Comparison of ENCODE assay signal across 8 cellular contexts in the genomic region with DNA sequence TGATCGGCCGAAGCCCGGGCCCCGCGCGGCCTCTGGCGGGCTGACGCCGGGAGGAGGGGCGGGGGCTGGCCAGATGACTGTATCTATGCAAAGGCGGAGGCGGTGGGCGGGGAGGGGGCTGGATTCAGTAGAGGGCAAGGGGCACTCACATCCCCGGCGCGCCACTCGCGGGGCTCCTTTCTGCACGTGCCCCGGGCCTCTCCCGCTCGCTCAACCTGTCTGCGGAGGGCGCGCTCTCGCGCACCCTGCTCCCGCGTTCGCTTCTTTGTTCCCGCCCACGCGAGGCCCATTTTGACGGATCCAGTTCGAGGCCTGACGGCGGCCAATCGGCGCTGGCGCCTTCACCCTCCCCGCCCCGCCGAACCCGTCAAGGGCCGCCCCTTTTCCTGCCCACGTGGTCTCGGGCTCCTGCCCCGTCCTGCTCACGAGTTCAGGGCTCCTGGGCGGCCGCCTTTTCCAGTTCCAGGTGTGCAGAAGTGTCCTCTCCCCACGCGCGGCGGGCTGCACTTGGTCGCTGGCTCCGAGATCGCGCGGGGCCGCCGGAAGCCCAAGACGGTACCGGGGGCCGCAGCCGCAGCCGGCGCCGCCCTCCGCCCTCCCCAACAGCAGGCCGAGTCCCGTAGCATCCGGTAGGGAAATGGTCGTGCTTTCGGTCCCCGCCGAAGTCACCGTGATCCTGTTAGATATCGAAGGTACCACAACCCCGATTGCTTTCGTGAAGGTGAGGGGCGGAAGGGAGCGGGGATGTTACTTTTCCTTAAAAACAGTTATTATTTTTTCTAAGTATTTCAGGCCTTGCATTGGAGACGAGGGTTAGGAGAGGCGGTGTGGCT. TPM values are rescaled to one million over a fixed set of nuclear protein-coding genes. Genes with fewer than 3 reads are reported as not detected.
DNase-seq lines count a peak whose midpoint lies in the region; FAIRE-seq and TF ChIP-seq lines count a peak whose summit lies in the region.

A gene (plus strand): TSS at position 398 of the 833 bp plus-strand sequence. CDS start 240 bp downstream, at position 638.
A gene (minus strand): TSS at position 270 of the 833 bp plus-strand sequence. CDS start 772 bp downstream, outside the sequence.

- DNase-seq in GF-D8 (lab: John Stamatoyannopoulos, UW) (peak; percentile 82), HEK293T (ENCODE audit: extremely low spot score) (peak; percentile 86), MV-4-11 (lab: John Stamatoyannopoulos, UW) (peak; percentile 91), SK-MEL-5 (ENCODE audit: low read depth, low spot score) (peak; percentile 90), frontal cortex (ENCODE audit: low spot score in 2 of 2) (peak; percentile 96 to 97), non-pigmented ciliary epithelial cell (ENCODE audit: low read depth) (peak; percentile 78), superior temporal gyrus (ENCODE audit: extremely low spot score) (peak; percentile 96)
- DNase-seq in activated naive CD4-positive, alpha-beta T cell treated with Interleukin-2 at 50 U/mL for 16 hours = peak; percentile 99

- CTCF ChIA-PET in HEK293T (lab: Yijun Ruan, JAX) = interaction anchor here (0.6 kb wide), 1 partner anchor 278 kb away, joined by 3 read pairs; no protein-coding TSS in a partner anchor

- in situ Hi-C loops in SK-MEL-5 (cut with HindIII; ENCODE audit: low pct_unique_long_range_greater_than_20kb, low sequenced_read_pairs) = no loop called here

- no peak for FAIRE-seq in frontal cortex (lab: Jason Lieb, UNC)

- POLR2A ChIA-PET in HEK293T (lab: Yijun Ruan, JAX) = interaction anchor here (1.7 to 2.6 kb wide), 4 partner anchors 49 to 61 kb away, joined by 5 to 29 read pairs (median 12); a partner anchor contains a TSS

TF ChIP-seq in HEK293T, 16 proteins besides CTCF, POLR2A, EP300 and RAD21:
- TF ChIP-seq NFRKB (IDR thresholded peaks at IDR 0.05) = no peak
- no peak for TF ChIP-seq LEF1 (IDR thresholded peaks at IDR 0.05; ENCODE audit: borderline replicate concordance)
- TF ChIP-seq L3MBTL2 (conservative IDR thresholded peaks at IDR 0.05) = peak; percentile 94
- 0 out of 2 replicates have a peak, but pooled peaks have one; percentile 3 for TF ChIP-seq FOXM1 (IDR thresholded peaks at IDR 0.05; ENCODE audit: borderline replicate concordance)
- no peak for TF ChIP-seq SUZ12 (IDR thresholded peaks at IDR 0.05)
- TF ChIP-seq, protein P1, sequence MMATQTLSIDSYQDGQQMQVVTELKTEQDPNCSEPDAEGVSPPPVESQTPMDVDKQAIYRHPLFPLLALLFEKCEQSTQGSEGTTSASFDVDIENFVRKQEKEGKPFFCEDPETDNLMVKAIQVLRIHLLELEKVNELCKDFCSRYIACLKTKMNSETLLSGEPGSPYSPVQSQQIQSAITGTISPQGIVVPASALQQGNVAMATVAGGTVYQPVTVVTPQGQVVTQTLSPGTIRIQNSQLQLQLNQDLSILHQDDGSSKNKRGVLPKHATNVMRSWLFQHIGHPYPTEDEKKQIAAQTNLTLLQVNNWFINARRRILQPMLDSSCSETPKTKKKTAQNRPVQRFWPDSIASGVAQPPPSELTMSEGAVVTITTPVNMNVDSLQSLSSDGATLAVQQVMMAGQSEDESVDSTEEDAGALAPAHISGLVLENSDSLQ (IDR thresholded peaks at IDR 0.05) = peak; percentile 88

RNA-seq across cellular contexts. Expression of the first gene that starts in this region (rescaled TPM):
- total RNA-seq in SK-MEL-5 (2014; rRNA removed; shearing (Covaris generic)) = 53.4 and 54.9 TPM in 2 replicates
- 40.0 and 52.2 TPM in 2 replicates for polyA plus RNA-seq in SK-MEL-5 (2015; cell fraction: cytosol; rRNA removed)
- polyA plus RNA-seq in SK-MEL-5 (2015; cell fraction: nucleus; rRNA removed) = 10.9 and 15.7 TPM in 2 replicates
- 108 TPM for total RNA-seq in frontal cortex

RNA-seq across cellular contexts. Expression of the second gene that starts in this region (rescaled TPM):
- total RNA-seq in SK-MEL-5 (2014; rRNA removed; shearing (Covaris generic)) = 169 and 179 TPM in 2 replicates
- 227 and 249 TPM in 2 replicates for polyA plus RNA-seq in SK-MEL-5 (2015; cell fraction: cytosol; rRNA removed)
- polyA plus RNA-seq in SK-MEL-5 (2015; cell fraction: nucleus; rRNA removed) = 926 and 1,158 TPM in 2 replicates
- total RNA-seq in frontal cortex = 314 TPM

Comparison
In these comparisons a context has a peak if more than half of its experiments do, and no peak if none do; other contexts are left out.
1. Peak in every context shown above with its lines: DNase-seq.